8 cellular contexts compared by ENCODE assay signal in the genomic region with DNA sequence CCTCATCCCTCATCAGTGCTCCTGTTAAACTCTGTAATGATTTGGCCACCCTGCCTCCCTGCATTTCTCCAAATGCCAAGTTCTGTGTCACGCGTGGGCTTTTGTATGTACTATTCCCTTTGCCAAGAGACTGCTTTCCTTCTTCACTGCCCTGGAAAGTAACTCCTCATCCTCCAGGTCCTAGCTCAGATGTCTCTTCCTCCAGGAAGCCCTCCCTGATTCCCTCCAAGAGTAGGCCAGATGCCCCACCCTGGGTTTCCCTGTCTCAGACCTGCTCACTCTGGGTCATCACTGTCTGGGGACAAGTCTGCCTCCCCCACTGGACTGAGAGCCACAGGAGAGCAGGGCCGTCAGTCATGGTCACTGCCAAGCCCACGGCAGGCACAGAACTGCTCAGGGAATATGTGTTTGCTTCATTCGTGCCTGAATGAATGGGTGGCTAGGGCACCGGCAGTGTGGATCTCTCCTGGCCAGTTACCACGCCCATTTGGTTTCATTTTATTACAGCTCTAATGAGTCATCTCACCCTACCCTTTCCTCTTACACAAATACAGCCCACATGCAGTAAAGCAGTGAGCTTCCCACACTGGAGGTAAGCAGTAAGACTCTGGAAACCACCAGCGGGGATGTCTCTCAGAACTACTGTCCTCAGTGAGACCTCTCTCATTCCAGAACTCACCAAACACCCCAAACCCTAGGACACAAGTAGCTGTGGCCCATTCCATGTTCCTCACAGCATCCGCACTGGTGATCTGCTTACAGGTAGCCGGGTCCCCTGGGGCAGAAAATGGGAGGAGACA. TPM values are rescaled to one million over a fixed set of nuclear protein-coding genes. Genes with fewer than 3 reads are reported as not detected.
DNase-seq lines count a peak whose midpoint lies in the region; TF ChIP-seq lines count a peak whose summit lies in the region.

No MANE protein-coding gene starts in this region.

- H3K4me3 ChIP-seq in MG63: no peak overlapping the region
- no peak overlapping the region for H3K4me3 ChIP-seq in kidney epithelial cell (ENCODE audit: low read depth, low read length)
- no peak overlapping the region for H3K4me3 ChIP-seq in Karpas-422 (ENCODE audit: low read length)

- peaks cover 51% of the 10 kb centered on the region for H3K36me3 Mint-ChIP-seq in activated naive CD8-positive, alpha-beta T cell treated with anti-CD3 and anti-CD28 coated beads for 36 hours

- no peaks in the 10 kb centered on the region for H3K27me3 ChIP-seq in MG63
- H3K27me3 ChIP-seq in kidney epithelial cell (ENCODE audit: control insufficient read depth, insufficient read depth, low read length): no peaks in the 10 kb centered on the region
- no peaks in the 10 kb centered on the region for H3K27me3 ChIP-seq in Karpas-422 (ENCODE audit: low read length)

- POLR2A ChIA-PET in HEK293T (lab: Yijun Ruan, JAX): interaction anchor here (1.0 to 1.9 kb wide), 5 partner anchors 24 to 501 kb away, joined by 3 to 6 read pairs (median 4); a partner anchor contains a TSS

- H3K27ac Mint-ChIP-seq in activated naive CD8-positive, alpha-beta T cell treated with anti-CD3 and anti-CD28 coated beads for 36 hours: peak overlapping the region; percentile 91

- H3K4me1 Mint-ChIP-seq in activated naive CD8-positive, alpha-beta T cell treated with anti-CD3 and anti-CD28 coated beads for 36 hours: peaks cover 17% of the 10 kb centered on the region

- no peaks in the 10 kb centered on the region; the same call in 1 of the 2 replicates for H3K4me1 ChIP-seq in Karpas-422 (ENCODE audit: low read length)

- no peaks in the 10 kb centered on the region for H4K20me1 ChIP-seq in Karpas-422 (ENCODE audit: insufficient read depth, low read depth, low read length)

- no peak for TF ChIP-seq CTCF in kidney epithelial cell (IDR thresholded peaks at IDR 0.05; ENCODE audit: insufficient read depth, low read length, poor library complexity, severe bottlenecking)

- H3K9me2 ChIP-seq in Karpas-422 (replicated peaks; ENCODE audit: insufficient read depth, low read length): no peaks in the 10 kb centered on the region

- no peaks in the 10 kb centered on the region for H3K27me3 Mint-ChIP-seq in activated naive CD8-positive, alpha-beta T cell treated with anti-CD3 and anti-CD28 coated beads for 36 hours

- H3K4me2 ChIP-seq in Karpas-422 (ENCODE audit: low read depth, low read length, poor library complexity, severe bottlenecking): no peak overlapping the region

- H3K9me3 Mint-ChIP-seq in activated naive CD8-positive, alpha-beta T cell treated with anti-CD3 and anti-CD28 coated beads for 36 hours: peaks cover 4% of the 10 kb centered on the region

- H3K9ac ChIP-seq in Karpas-422 (ENCODE audit: low read length): no peak overlapping the region

- no peak overlapping the region for H2AFZ ChIP-seq in Karpas-422 (ENCODE audit: low read length)

- H3K9me3 ChIP-seq in MG63: no peaks in the 10 kb centered on the region
- H3K9me3 ChIP-seq in Karpas-422 (ENCODE audit: low read length): no peaks in the 10 kb centered on the region

- peak; percentile 53 for DNase-seq in activated naive CD4-positive, alpha-beta T cell treated with Interleukin-2 at 50 U/mL for 16 hours
- DNase-seq in activated naive CD4-positive, alpha-beta T cell (lab: John Stamatoyannopoulos, UW): no peak
- peak; percentile 77 for DNase-seq in MG63
- peak; percentile 49 for DNase-seq in activated naive CD8-positive, alpha-beta T cell treated with anti-CD3 and anti-CD28 coated beads for 36 hours
- peak; percentile 92 for DNase-seq in kidney epithelial cell (ENCODE audit: low read depth)
- peak; percentile 74 for DNase-seq in stromal cell of bone marrow (ENCODE audit: low read depth)
- no peak for DNase-seq in HEK293T (ENCODE audit: extremely low spot score)
- no peak for DNase-seq in Karpas-422

- peaks cover 60% of the 10 kb centered on the region for H3K36me3 ChIP-seq in MG63
- H3K36me3 ChIP-seq in kidney epithelial cell (ENCODE audit: control insufficient read depth, insufficient read depth, low read length): peaks cover 6% of the 10 kb centered on the region
- H3K36me3 ChIP-seq in Karpas-422 (ENCODE audit: insufficient read depth, low read length): peaks cover 30% of the 10 kb centered on the region

- H3K27ac ChIP-seq in Karpas-422 (ENCODE audit: low read length): no peak overlapping the region

- H3K4me3 Mint-ChIP-seq in activated naive CD8-positive, alpha-beta T cell treated with anti-CD3 and anti-CD28 coated beads for 36 hours: no peak overlapping the region

- no peaks in the 10 kb centered on the region for H3K79me2 ChIP-seq in Karpas-422 (ENCODE audit: low read length)

- CTCF ChIA-PET in HEK293T (lab: Yijun Ruan, JAX): interaction anchor here (0.6 kb wide), 1 partner anchor 148 kb away, joined by 6 read pairs; no protein-coding TSS in a partner anchor

TF ChIP-seq in HEK293T, 16 proteins besides CTCF, POLR2A, EP300 and RAD21:
- TF ChIP-seq HDGF (IDR thresholded peaks at IDR 0.05; ENCODE audit: borderline replicate concordance): no peak
- no peak for TF ChIP-seq TARDBP (IDR thresholded peaks at IDR 0.05)
- no peak for TF ChIP-seq FOXA1 (IDR thresholded peaks at IDR 0.05)
- TF ChIP-seq CTBP1 (IDR thresholded peaks at IDR 0.05; ENCODE audit: borderline replicate concordance): no peak
- no peak for TF ChIP-seq NFRKB (IDR thresholded peaks at IDR 0.05)
- no peak for TF ChIP-seq SUZ12 (IDR thresholded peaks at IDR 0.05)
- no peak for TF ChIP-seq LEF1 (IDR thresholded peaks at IDR 0.05; ENCODE audit: borderline replicate concordance)
- TF ChIP-seq ARNT (IDR thresholded peaks at IDR 0.05): no peak
- no peak for TF ChIP-seq ELF4 (IDR thresholded peaks at IDR 0.05)
- no peak for TF ChIP-seq FOXM1 (IDR thresholded peaks at IDR 0.05; ENCODE audit: borderline replicate concordance)
- no peak for TF ChIP-seq FOXK2 (IDR thresholded peaks at IDR 0.05)
- TF ChIP-seq L3MBTL2 (conservative IDR thresholded peaks at IDR 0.05): no peak
- TF ChIP-seq ZNF384 (IDR thresholded peaks at IDR 0.05): no peak
- TF ChIP-seq SP1 (IDR thresholded peaks at IDR 0.05): no peak
- TF ChIP-seq BHLHE40 (IDR thresholded peaks at IDR 0.05; ENCODE audit: borderline replicate concordance): no peak
- TF ChIP-seq, protein P1, sequence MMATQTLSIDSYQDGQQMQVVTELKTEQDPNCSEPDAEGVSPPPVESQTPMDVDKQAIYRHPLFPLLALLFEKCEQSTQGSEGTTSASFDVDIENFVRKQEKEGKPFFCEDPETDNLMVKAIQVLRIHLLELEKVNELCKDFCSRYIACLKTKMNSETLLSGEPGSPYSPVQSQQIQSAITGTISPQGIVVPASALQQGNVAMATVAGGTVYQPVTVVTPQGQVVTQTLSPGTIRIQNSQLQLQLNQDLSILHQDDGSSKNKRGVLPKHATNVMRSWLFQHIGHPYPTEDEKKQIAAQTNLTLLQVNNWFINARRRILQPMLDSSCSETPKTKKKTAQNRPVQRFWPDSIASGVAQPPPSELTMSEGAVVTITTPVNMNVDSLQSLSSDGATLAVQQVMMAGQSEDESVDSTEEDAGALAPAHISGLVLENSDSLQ (IDR thresholded peaks at IDR 0.05): no peak

RNA-seq across cellular contexts. Expression of a gene that starts 12.1 kb away (rescaled TPM):
- total RNA-seq in MG63 (2014; rRNA removed; shearing (Covaris generic); ENCODE audit: low replicate concordance): not detected in 2 replicates
- total RNA-seq in activated naive CD8-positive, alpha-beta T cell treated with anti-CD3 and anti-CD28 coated beads for 36 hours: not detected
- total RNA-seq in kidney epithelial cell: 0.07 TPM in 1 of 2 replicates, not detected in the other
- total RNA-seq in Karpas-422 (2014; rRNA removed; shearing (Covaris generic); ENCODE audit: low replicate concordance): 0.26 and 0.83 TPM in 2 replicates

RNA-seq across cellular contexts. Expression of a gene that starts 25.1 kb away (rescaled TPM):
- 10.9 and 22.0 TPM in 2 replicates for total RNA-seq in MG63 (2014; rRNA removed; shearing (Covaris generic); ENCODE audit: low replicate concordance)
- 10 to 100 TPM; 94.4 to 98.8 TPM for total RNA-seq in activated naive CD8-positive, alpha-beta T cell treated with anti-CD3 and anti-CD28 coated beads for 36 hours
- total RNA-seq in kidney epithelial cell: 30.7 and 33.6 TPM in 2 replicates
- 40.3 and 86.4 TPM in 2 replicates for total RNA-seq in Karpas-422 (2014; rRNA removed; shearing (Covaris generic); ENCODE audit: low replicate concordance)

RNA-seq across cellular contexts. Expression of a gene that starts 29.5 kb away (rescaled TPM):
- total RNA-seq in MG63 (2014; rRNA removed; shearing (Covaris generic); ENCODE audit: low replicate concordance): 21.2 and 28.7 TPM in 2 replicates
- 10 to 100 TPM; 14.7 to 15.1 TPM for total RNA-seq in activated naive CD8-positive, alpha-beta T cell treated with anti-CD3 and anti-CD28 coated beads for 36 hours
- 12.3 and 15.5 TPM in 2 replicates for total RNA-seq in kidney epithelial cell
- 4.7 and 4.8 TPM in 2 replicates for total RNA-seq in Karpas-422 (2014; rRNA removed; shearing (Covaris generic); ENCODE audit: low replicate concordance)

RNA-seq across cellular contexts. Expression of a gene that starts 53.9 kb away (rescaled TPM):
- not detected in 2 replicates for total RNA-seq in MG63 (2014; rRNA removed; shearing (Covaris generic); ENCODE audit: low replicate concordance)
- total RNA-seq in activated naive CD8-positive, alpha-beta T cell treated with anti-CD3 and anti-CD28 coated beads for 36 hours: 1 to 10 TPM; 1.4 to 1.7 TPM
- total RNA-seq in kidney epithelial cell: 0.46 TPM in 1 of 2 replicates, not detected in the other
- 3.9 and 6.1 TPM in 2 replicates for total RNA-seq in Karpas-422 (2014; rRNA removed; shearing (Covaris generic); ENCODE audit: low replicate concordance)

Comparison
In these comparisons a context has a peak if more than half of its experiments do, and no peak if none do; other contexts are left out.
1. DNase-seq: peak in activated naive CD4-positive, alpha-beta T cell treated with Interleukin-2 at 50 U/mL for 16 hours (single experiment), MG63 (single experiment), activated naive CD8-positive, alpha-beta T cell treated with anti-CD3 and anti-CD28 coated beads for 36 hours (single experiment), kidney epithelial cell (single experiment) and stromal cell of bone marrow (single experiment); none in activated naive CD4-positive, alpha-beta T cell (0 of 4), HEK293T (single experiment) and Karpas-422 (single experiment).